Comparison of ENCODE assay signal across 9 cellular contexts in the genomic region with DNA sequence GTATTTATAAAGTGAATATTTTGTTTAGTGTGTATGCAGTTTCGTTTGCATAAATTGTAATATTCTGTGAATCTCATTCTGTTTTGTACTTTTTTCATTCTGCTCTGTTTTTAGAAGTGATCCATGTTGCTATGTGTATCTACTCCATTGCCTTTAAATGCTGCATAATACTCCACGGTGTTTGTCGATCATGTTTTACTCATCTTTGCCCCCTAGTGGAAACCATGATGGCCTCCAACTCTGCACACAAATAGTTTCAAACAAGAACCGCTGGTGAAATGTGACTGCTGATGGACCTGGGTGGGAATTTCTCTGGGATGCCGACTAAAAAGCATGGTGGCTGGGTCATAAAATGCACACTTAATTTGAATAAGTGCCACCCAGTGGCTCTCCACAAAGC. TPM values are rescaled to one million over a fixed set of nuclear protein-coding genes. Genes with fewer than 3 reads are reported as not detected.
A peak's percentile ranks its signal among the peaks of the same experiment; 100 is the strongest.
DNase-seq lines count a peak whose midpoint lies in the region; ATAC-seq and TF ChIP-seq lines count a peak whose summit lies in the region.
"Had no signal": no experiment of that assay in that cellular context is flagged by ENCODE, and none has a peak within 500 bp of the region (broad histone marks: within the 10 kb centered on the region; RNA-seq: fewer than 3 reads in every experiment).

No MANE protein-coding gene starts in this region.

- in situ Hi-C loops in Caki2 (cut with HindIII; ENCODE audit: low pct_unique_long_range_greater_than_20kb, low sequenced_read_pairs) = no loop called here

- ATAC-seq in GM18858 (IDR thresholded peaks at IDR 0.05; ENCODE audit: unreplicated experiment) (no peak), HG03520 (IDR thresholded peaks at IDR 0.05; ENCODE audit: unreplicated experiment) (no peak)

- H3K4me3 ChIP-seq in HFF-Myc (replicated peaks; ENCODE audit: low read depth, low read length) = no peak overlapping the region

- DNase-seq in Caki2 (ENCODE audit: low read depth) (peak; percentile 8), HFF-Myc (ENCODE audit: extremely low read depth, low read depth) (peak; percentile 7), SHP77 treated with DMSO at 0.1 percent for 48 hours (lab: John Stamatoyannopoulos, UW) (peak; percentile 20), iPS-NIHi7 (ENCODE audit: extremely low spot score) (peak; percentile 54), amniotic stem cell (lab: John Stamatoyannopoulos, UW) (no peak)
- DNase-seq in activated T-cell treated with anti-CD3 and anti-CD28 coated beads, Interleukin-2, amount 50 U/mL, for 48 hours = no peak
- DNase-seq: activated CD4-positive, CD25-positive, alpha-beta regulatory T cell had no signal

- peak; percentile 53 for TF ChIP-seq CTCF in HFF-Myc (IDR thresholded peaks at IDR 0.05; ENCODE audit: low read depth, low read length, missing control alignments)

RNA-seq across cellular contexts. Expression of a gene that starts 32.0 kb away (rescaled TPM):
- total RNA-seq in Caki2 (2014; rRNA removed; shearing (Covaris generic); ENCODE audit: low replicate concordance) = not detected in 2 replicates

Comparison
In these comparisons a context has a peak if more than half of its experiments do, and no peak if none do; other contexts are left out.
1. DNase-seq: peak in Caki2 (single experiment), HFF-Myc (single experiment), SHP77 treated with DMSO at 0.1 percent for 48 hours (single experiment) and iPS-NIHi7 (single experiment); none in amniotic stem cell (single experiment) and activated T-cell treated with anti-CD3 and anti-CD28 coated beads, Interleukin-2, amount 50 U/mL, for 48 hours (0 of 2).